Comparison of ENCODE assay signal across 20 cellular contexts in the genomic region with DNA sequence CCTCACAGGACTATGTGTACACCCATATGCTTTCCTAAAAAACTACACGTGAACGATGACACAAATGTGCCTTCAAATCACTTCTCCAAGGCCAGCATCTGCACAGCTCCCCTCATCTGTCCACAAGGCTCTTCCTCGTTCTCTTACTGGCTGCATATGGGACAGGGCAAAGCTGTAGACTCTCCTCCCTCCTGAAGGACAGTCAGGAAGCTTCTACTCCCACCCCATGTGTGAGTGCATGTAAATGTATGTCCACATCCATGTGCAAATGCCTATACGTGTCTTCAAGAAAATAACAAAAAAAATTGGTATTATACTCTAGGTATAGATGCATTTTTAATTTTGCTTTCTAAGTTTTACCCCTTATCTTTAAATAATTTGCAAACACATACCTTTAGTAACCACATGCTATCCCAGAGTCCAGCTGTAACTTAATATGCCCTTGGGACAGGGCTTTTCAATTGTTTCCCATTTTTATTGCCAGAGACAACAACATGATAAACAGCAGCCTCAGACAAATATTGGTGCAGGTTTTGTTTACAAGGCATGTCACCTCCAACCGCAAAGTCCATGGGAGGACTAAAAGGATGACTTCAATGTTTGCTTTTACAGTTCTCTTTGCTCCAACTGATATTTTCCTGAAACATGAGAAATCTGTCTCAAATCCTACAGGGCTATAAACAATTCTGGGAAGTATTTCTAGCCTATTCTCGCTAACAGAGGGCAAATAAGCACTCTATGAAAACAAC. TPM values are rescaled to one million over a fixed set of nuclear protein-coding genes. Genes with fewer than 3 reads are reported as not detected.
DNase-seq lines count a peak whose midpoint lies in the region; TF ChIP-seq lines count a peak whose summit lies in the region.
"Had no signal": no experiment of that assay in that cellular context is flagged by ENCODE, and none has a peak within 500 bp of the region (broad histone marks: within the 10 kb centered on the region; RNA-seq: fewer than 3 reads in every experiment).

No MANE protein-coding gene starts in this region.

- in situ Hi-C loops in GM13976 (cut with MboI; ENCODE audit: low sequenced_read_pairs, unreplicated experiment) = no loop called here

- peaks cover 65% of the 10 kb centered on the region for H3K36me3 Mint-ChIP-seq in mesothelial cell of epicardium

- no peaks in the 10 kb centered on the region for H3K9me3 Mint-ChIP-seq in mesothelial cell of epicardium
- H3K9me3 Mint-ChIP-seq: activated CD8-positive, alpha-beta T cell treated with anti-CD3 and anti-CD28 coated beads for 36 hours; activated T-cell treated with anti-CD3 and anti-CD28 coated beads, Interleukin-2, amount 50 U/mL, for 4 hours; stimulated activated naive CD8-positive, alpha-beta T cell treated with anti-CD3 and anti-CD28 coated beads, Interleukin-15, Interleukin-2, amounts not matched to agents 100 ng/mL and 50 ng/mL, for 24 hours; T-helper 1 cell treated with Interleukin-12 subunit alpha and Interleukin-12 subunit beta and Interleukin-4 antibody, amounts not matched to agents 30 μg/mL and 1 μg/mL, for 36 hours; type B pancreatic cell had no signal

- no peak overlapping the region for H3K27ac Mint-ChIP-seq in mesothelial cell of epicardium
- H3K27ac Mint-ChIP-seq: activated CD8-positive, alpha-beta T cell treated with anti-CD3 and anti-CD28 coated beads for 36 hours; activated naive CD8-positive, alpha-beta T cell; stimulated activated naive CD8-positive, alpha-beta T cell treated with anti-CD3 and anti-CD28 coated beads, Interleukin-15, Interleukin-2, amounts not matched to agents 100 ng/mL and 50 ng/mL, for 24 hours; T-helper 1 cell treated with Interleukin-12 subunit alpha and Interleukin-12 subunit beta and Interleukin-4 antibody, amounts not matched to agents 30 μg/mL and 1 μg/mL, for 36 hours; type B pancreatic cell had no signal

- intact Hi-C loops in ascending aorta (cut with DNase I) = no loop called here

- H3K27ac ChIP-seq in C4-2B (peak overlapping the region; percentile 64), liver (ENCODE audit: low read depth in 1 of 2, low read length in 2 of 2) (peak overlapping the region; percentile 61), ascending aorta (no peak overlapping the region)
- H3K27ac ChIP-seq: lower lobe of right lung, right atrium auricular region, WERI-Rb-1 had no signal

- H3K4me1 Mint-ChIP-seq in mesothelial cell of epicardium = no peaks in the 10 kb centered on the region

- TF ChIP-seq CTCF in C4-2B (conservative IDR thresholded peaks at IDR 0.05) (no peak), liver (IDR thresholded peaks at IDR 0.05; ENCODE audit: low read depth, low read length, missing input control) (no peak), mesothelial cell of epicardium (IDR thresholded peaks at IDR 0.05; ENCODE audit: unreplicated experiment) (no peak), ascending aorta (IDR thresholded peaks at IDR 0.05) (no peak), GM13976 (IDR thresholded peaks at IDR 0.05; ENCODE audit: borderline replicate concordance, control extremely low read depth, extremely low read depth, insufficient read depth, missing control alignments) (no peak)

- H3K9ac ChIP-seq in adipocyte (ENCODE audit: low read length) = no peak overlapping the region
- no peak overlapping the region for H3K9ac ChIP-seq in liver (ENCODE audit: low read depth in 1 of 2, low read length in 2 of 2)

- H3K27me3 ChIP-seq in adipocyte (replicated peaks; ENCODE audit: control insufficient read depth, insufficient read depth, low read length) (no peaks in the 10 kb centered on the region), liver (ENCODE audit: control insufficient read depth in 4 of 4, insufficient read depth in 4 of 4, low read length in 3 of 4) (no peaks in the 10 kb centered on the region), ascending aorta (no peaks in the 10 kb centered on the region)
- H3K27me3 ChIP-seq: right atrium auricular region had no signal

- no peaks in the 10 kb centered on the region for H3K9me3 ChIP-seq in adipocyte (ENCODE audit: control insufficient read depth, low read length)
- H3K9me3 ChIP-seq in liver (ENCODE audit: control insufficient read depth in 4 of 4, low read length in 3 of 4) = no peaks in the 10 kb centered on the region
- no peaks in the 10 kb centered on the region for H3K9me3 ChIP-seq in ascending aorta
- H3K9me3 ChIP-seq: lower lobe of right lung, right atrium auricular region had no signal

- H3K36me3 ChIP-seq in adipocyte (ENCODE audit: control insufficient read depth, insufficient read depth, low read length, severe bottlenecking) = peaks cover 86% of the 10 kb centered on the region
- H3K36me3 ChIP-seq in liver (ENCODE audit: control insufficient read depth in 4 of 4, insufficient read depth in 3 of 4, low read depth in 1 of 4, low read length in 3 of 4) = peaks cover 10 to 55% (median 28%) of the 10 kb centered on the region in 4 donors
- H3K36me3 ChIP-seq in ascending aorta = peaks cover 47 to 85% of the 10 kb centered on the region in 2 donors

- TF ChIP-seq RAD21 in liver (IDR thresholded peaks at IDR 0.05) = no peak

- DNase-seq in M059J (ENCODE audit: low read depth) = peak; percentile 54
- DNase-seq in adipocyte (ENCODE audit: low read depth) = peak; percentile 17
- no peak for DNase-seq in SW480 (ENCODE audit: low spot score)
- DNase-seq in mesothelial cell of epicardium (ENCODE audit: low spot score in 2 of 2, unreplicated experiment in 2 of 2) = no peak
- DNase-seq in ascending aorta (ENCODE audit: low spot score in 2 of 2) = no peak
- DNase-seq in GM13976 (ENCODE audit: low spot score) = no peak
- DNase-seq: activated CD8-positive, alpha-beta T cell treated with anti-CD3 and anti-CD28 coated beads for 36 hours; activated T-cell treated with anti-CD3 and anti-CD28 coated beads, Interleukin-2, amount 50 U/mL, for 4 hours; lower lobe of right lung; NCI-H1436 treated with DMSO at 0.1 percent for 48 hours; occipital lobe; SHP77 treated with DMSO at 0.1 percent for 48 hours; WERI-Rb-1 had no signal

- H3K27me3 Mint-ChIP-seq in mesothelial cell of epicardium (ENCODE audit: low read depth) = no peaks in the 10 kb centered on the region
- H3K27me3 Mint-ChIP-seq: activated CD8-positive, alpha-beta T cell treated with anti-CD3 and anti-CD28 coated beads for 36 hours; activated naive CD8-positive, alpha-beta T cell; stimulated activated naive CD8-positive, alpha-beta T cell treated with anti-CD3 and anti-CD28 coated beads, Interleukin-15, Interleukin-2, amounts not matched to agents 100 ng/mL and 50 ng/mL, for 24 hours; type B pancreatic cell had no signal

- H3K4me3 ChIP-seq in adipocyte (ENCODE audit: low read length) (no peak overlapping the region), liver (ENCODE audit: low read depth in 1 of 3, low read length in 3 of 3) (no peak overlapping the region), ascending aorta (no peak overlapping the region)
- H3K4me3 ChIP-seq: lower lobe of right lung, right atrium auricular region had no signal

- peaks cover 30% of the 10 kb centered on the region for H3K4me1 ChIP-seq in adipocyte (ENCODE audit: control insufficient read depth, insufficient read depth, low read length)
- H3K4me1 ChIP-seq in liver (ENCODE audit: control insufficient read depth in 4 of 4, insufficient read depth in 4 of 4, low read length in 3 of 4) = peaks cover 0 to 15% (median 9%) of the 10 kb centered on the region in 4 donors
- no peaks in the 10 kb centered on the region for H3K4me1 ChIP-seq in ascending aorta
- H3K4me1 ChIP-seq: lower lobe of right lung had no signal

- 71% methylated on average over 6 of the region's 6 CpGs for WGBS in liver

- no peak overlapping the region for H3K4me3 Mint-ChIP-seq in mesothelial cell of epicardium
- H3K4me3 Mint-ChIP-seq: activated CD8-positive, alpha-beta T cell treated with anti-CD3 and anti-CD28 coated beads for 36 hours; activated naive CD8-positive, alpha-beta T cell; activated T-cell treated with anti-CD3 and anti-CD28 coated beads, Interleukin-2, amount 50 U/mL, for 4 hours; stimulated activated naive CD8-positive, alpha-beta T cell treated with anti-CD3 and anti-CD28 coated beads, Interleukin-15, Interleukin-2, amounts not matched to agents 100 ng/mL and 50 ng/mL, for 24 hours; T-helper 1 cell treated with Interleukin-12 subunit alpha and Interleukin-12 subunit beta and Interleukin-4 antibody, amounts not matched to agents 30 μg/mL and 1 μg/mL, for 36 hours; type B pancreatic cell had no signal

TF ChIP-seq in liver, 16 proteins besides CTCF, POLR2A, EP300 and RAD21 (continues in another document):
- no peak for TF ChIP-seq YY1 (IDR thresholded peaks at IDR 0.05)

RNA-seq across cellular contexts. Expression of gene FAAP100, which starts 31.6 kb away (rescaled TPM):
- total RNA-seq in M059J (2014; rRNA removed; shearing (Covaris generic)) = 8.0 and 18.0 TPM in 2 replicates
- 10 to 100 TPM in 1 of 2 donors, 1 to 10 TPM in 1; 8.7 to 10.6 TPM for total RNA-seq in liver
- 10 to 100 TPM in 1 of 2 donors, 1 to 10 TPM in 1; 8.1 to 14.7 TPM for polyA plus RNA-seq in liver
- total RNA-seq in mesothelial cell of epicardium = 35.4 to 37.2 TPM (median 36.0 TPM) in 3 replicates
- total RNA-seq in ascending aorta = 75.6 TPM

RNA-seq across cellular contexts. Expression of gene NPLOC4, which starts 53.1 kb away (rescaled TPM):
- 53.7 and 79.7 TPM in 2 replicates for total RNA-seq in M059J (2014; rRNA removed; shearing (Covaris generic))
- total RNA-seq in liver (10 to 100 TPM; 65.6 to 67.4 TPM), mesothelial cell of epicardium (93.3 to 102 TPM (median 94.5 TPM) in 3 replicates), ascending aorta (128 TPM)
- polyA plus RNA-seq in liver = 10 to 100 TPM; 23.5 to 35.7 TPM

RNA-seq across cellular contexts. Expression of gene TSPAN10, which starts 53.2 kb away (rescaled TPM):
- 2.5 and 5.3 TPM in 2 replicates for total RNA-seq in M059J (2014; rRNA removed; shearing (Covaris generic))
- total RNA-seq in liver (under 1 TPM; 0.17 to 0.84 TPM), mesothelial cell of epicardium (2.9 to 3.7 TPM (median 3.1 TPM) in 3 replicates), ascending aorta (not detected)
- under 1 TPM; 0.22 to 0.36 TPM for polyA plus RNA-seq in liver
- total RNA-seq: right atrium auricular region had no signal

RNA-seq across cellular contexts. Expression of gene FSCN2, which starts 55.6 kb away (rescaled TPM):
- total RNA-seq in M059J (2014; rRNA removed; shearing (Covaris generic)) = 0.69 TPM in 1 of 2 replicates, not detected in the other
- total RNA-seq in liver (under 1 TPM; 0.09 to 0.42 TPM), mesothelial cell of epicardium (13.0 to 17.3 TPM (median 13.3 TPM) in 3 replicates), ascending aorta (not detected)
- polyA plus RNA-seq in liver = not detected

Comparison
In these comparisons a context has a peak if more than half of its experiments do, and no peak if none do; other contexts are left out.
1. H3K27ac ChIP-seq: peak in C4-2B (single experiment) and liver (2 of 2); none in ascending aorta (0 of 2).
2. DNase-seq: peak in M059J (single experiment) and adipocyte (single experiment); none in SW480 (single experiment), mesothelial cell of epicardium (0 of 2), ascending aorta (0 of 2) and GM13976 (single experiment).